1 cellular context compared by ENCODE assay signal in genomic region chr17:45391291-45391690, GRCh38.
TF ChIP-seq lines count a peak whose summit lies in the region.

No MANE protein-coding gene starts in this region.

TF ChIP-seq in HEK293, 187 proteins besides CTCF, POLR2A, EP300 and RAD21 (continued from another document):
- TF ChIP-seq ZNF280D (tag by site-specific recombination; IDR thresholded peaks at IDR 0.05) (no peak), ZNF148 (tag by site-specific recombination; IDR thresholded peaks at IDR 0.05; ENCODE audit: borderline replicate concordance) (no peak), EGR2 (tag by site-specific recombination; IDR thresholded peaks at IDR 0.05; ENCODE audit: low read depth) (peak; percentile 87), ZNF398 (tag by site-specific recombination; IDR thresholded peaks at IDR 0.05) (0 out of 2 replicates have a peak, but pooled peaks have one; percentile 17), HOXA7 (CRISPR knock-in tag; IDR thresholded peaks at IDR 0.05; ENCODE audit: borderline replicate concordance) (no peak), ZFHX2 (tag by site-specific recombination; conservative IDR thresholded peaks at IDR 0.05) (peak; percentile 71), BCL11A (tag by site-specific recombination; IDR thresholded peaks at IDR 0.05; ENCODE audit: low read depth) (no peak), MEIS1 (CRISPR knock-in tag; IDR thresholded peaks at IDR 0.05; ENCODE audit: borderline replicate concordance) (no peak)
